ENCODE assay signal across 8 cellular contexts in genomic region chr13:100088648-100089601, GRCh38. TPM values are rescaled to one million over a fixed set of nuclear protein-coding genes. Genes with fewer than 3 reads are reported as not detected.
DNase-seq lines count a peak whose midpoint lies in the region; ATAC-seq and TF ChIP-seq lines count a peak whose summit lies in the region.

PCCA (plus strand) TSS chr13:100089093; CDS start chr13:100089121, 28 bp downstream.

- peak within 1 kb of the TSS; percentile 93 for H3K4me3 Mint-ChIP-seq in T-helper 1 cell treated with Interleukin-12 subunit alpha and Interleukin-12 subunit beta and Interleukin-4 antibody, amounts not matched to agents 30 μg/mL and 1 μg/mL, for 36 hours

- H3K27me3 ChIP-seq in left ventricle myocardium inferior (ENCODE audit: low read depth) (no peaks in the 10 kb centered on the region), upper lobe of left lung (no peaks in the 10 kb centered on the region)

- no peak for TF ChIP-seq EP300 in upper lobe of left lung (IDR thresholded peaks at IDR 0.05)

- H3K27me3 Mint-ChIP-seq in T-helper 1 cell treated with Interleukin-12 subunit alpha and Interleukin-12 subunit beta and Interleukin-4 antibody, amounts not matched to agents 30 μg/mL and 1 μg/mL, for 36 hours (ENCODE audit: low read depth) = no peaks in the 10 kb centered on the region

- intact Hi-C loops in left ventricle myocardium inferior (cut with micrococcal nuclease) (no loop called here), posterior vena cava (cut with DNase I) (no loop called here)

- H3K9me3 ChIP-seq in left ventricle myocardium inferior (replicated peaks) (no peaks in the 10 kb centered on the region), upper lobe of left lung (no peaks in the 10 kb centered on the region)

- H3K27ac ChIP-seq in left ventricle myocardium inferior (replicated peaks) (peak within 1 kb of the TSS; percentile 81), upper lobe of left lung (peak within 1 kb of the TSS; percentile 59 to 87 (median 72))

- 0 to 1% methylated on average over 33 to 54 of the region's 84 CpGs for WGBS in upper lobe of left lung, 2 donors

- H3K27ac Mint-ChIP-seq in T-helper 1 cell treated with Interleukin-12 subunit alpha and Interleukin-12 subunit beta and Interleukin-4 antibody, amounts not matched to agents 30 μg/mL and 1 μg/mL, for 36 hours = peak within 1 kb of the TSS; percentile 82

- ATAC-seq in HG02642 (IDR thresholded peaks at IDR 0.05; ENCODE audit: poor library complexity, unreplicated experiment) = peak; percentile 97
- ATAC-seq in upper lobe of left lung (ENCODE audit: low FRiP score in 2 of 2) = peak; percentile 98 to 100

- H3K9me3 Mint-ChIP-seq in T-helper 1 cell treated with Interleukin-12 subunit alpha and Interleukin-12 subunit beta and Interleukin-4 antibody, amounts not matched to agents 30 μg/mL and 1 μg/mL, for 36 hours = no peaks in the 10 kb centered on the region

- TF ChIP-seq POLR2A in upper lobe of left lung (IDR thresholded peaks at IDR 0.05) = peak in 2 of 4 donors; percentile 34 to 77

- DNase-seq in NCI-H1417 (lab: John Stamatoyannopoulos, UW) (peak; percentile 95 to 99 (median 98)), amygdala (lab: John Stamatoyannopoulos, UW) (peak; percentile 40 to 95 (median 90)), left ventricle myocardium inferior (peak; percentile 97), posterior vena cava (ENCODE audit: low spot score) (peak; percentile 98), upper lobe of left lung (peak; percentile 93 to 95)

- peak within 1 kb of the TSS; percentile 90 for H3K4me3 ChIP-seq in GM12875 (ENCODE audit: low read depth, low read length)
- H3K4me3 ChIP-seq in left ventricle myocardium inferior = peak within 1 kb of the TSS; percentile 77
- H3K4me3 ChIP-seq in upper lobe of left lung = peak within 1 kb of the TSS; percentile 67 to 97 (median 76)

- peaks cover 15% of the 10 kb centered on the region for H3K4me1 Mint-ChIP-seq in T-helper 1 cell treated with Interleukin-12 subunit alpha and Interleukin-12 subunit beta and Interleukin-4 antibody, amounts not matched to agents 30 μg/mL and 1 μg/mL, for 36 hours (ENCODE audit: low read depth)

- TF ChIP-seq CTCF in GM12875 (IDR thresholded peaks at IDR 0.05; ENCODE audit: borderline replicate concordance, insufficient read depth, low read depth, low read length) (no peak), left ventricle myocardium inferior (IDR thresholded peaks at IDR 0.05; ENCODE audit: borderline replicate concordance) (no peak), upper lobe of left lung (IDR thresholded peaks at IDR 0.05) (peak in 2 of 6 experiments; percentile 6 to 7)

- H3K4me1 ChIP-seq in left ventricle myocardium inferior (peaks cover 46% of the 10 kb centered on the region), upper lobe of left lung (peaks cover 22 to 26% (median 24%) of the 10 kb centered on the region in 4 donors)

- H3K36me3 Mint-ChIP-seq in T-helper 1 cell treated with Interleukin-12 subunit alpha and Interleukin-12 subunit beta and Interleukin-4 antibody, amounts not matched to agents 30 μg/mL and 1 μg/mL, for 36 hours (ENCODE audit: low read depth) = peaks cover 6% of the 10 kb centered on the region

- H3K36me3 ChIP-seq in left ventricle myocardium inferior (peaks cover 9% of the 10 kb centered on the region), upper lobe of left lung (no peaks in the 10 kb centered on the region)

RNA-seq across cellular contexts. Expression of gene PCCA, which starts in this region (rescaled TPM):
- total RNA-seq in left ventricle myocardium inferior (65.4 TPM), posterior vena cava (10 to 100 TPM; 32.0 to 34.5 TPM), upper lobe of left lung (10 to 100 TPM; 23.1 to 43.4 (median 30.0) TPM)

Comparison
In these comparisons a context has a peak if more than half of its experiments do, and no peak if none do; other contexts are left out.
1. Peak in every context shown above with its lines: DNase-seq, ATAC-seq, H3K4me3 ChIP-seq and H3K27ac ChIP-seq.